In genomic region chr10:100346765-100347567, GRCh38 we compare ENCODE assay signal across 8 cellular contexts. TPM values are rescaled to one million over a fixed set of nuclear protein-coding genes. Genes with fewer than 3 reads are reported as not detected.
DNase-seq lines count a peak whose midpoint lies in the region; ATAC-seq, FAIRE-seq and TF ChIP-seq lines count a peak whose summit lies in the region.

Gene SCD, plus strand, starts transcription at chr10:100347233. Its CDS starts 272 bp downstream, at chr10:100347505.

- H3K9ac ChIP-seq in kidney (ENCODE audit: low read length in 2 of 2) = peak within 1 kb of the TSS; percentile 41 to 51

- peak; percentile 73 for TF ChIP-seq POLR2A in GM19193 (IDR thresholded peaks at IDR 0.05; ENCODE audit: extremely low read depth, insufficient read depth, insufficient read length)

- no peaks in the 10 kb centered on the region for H3K36me3 ChIP-seq in kidney (ENCODE audit: control insufficient read depth in 1 of 2, insufficient read depth in 2 of 2, low read length in 2 of 2)

- H3K27ac ChIP-seq in kidney (ENCODE audit: low read depth in 2 of 2, low read length in 2 of 2) = no peak within 1 kb of the TSS

- no peak for FAIRE-seq in kidney (lab: Jason Lieb, UNC)

- H3K9me3 ChIP-seq in kidney (ENCODE audit: control insufficient read depth in 1 of 2, low read length in 2 of 2) = no peaks in the 10 kb centered on the region

- H3K4me3 ChIP-seq in kidney (ENCODE audit: low read length in 2 of 2) = peak within 1 kb of the TSS; percentile 62 to 67

- peak; percentile 92 for ATAC-seq in HG03432 (IDR thresholded peaks at IDR 0.05; ENCODE audit: unreplicated experiment)

- intact Hi-C loops in kidney (cut with DNase I) = no loop called here

- no peak for TF ChIP-seq CTCF in kidney (IDR thresholded peaks at IDR 0.05; ENCODE audit: borderline replicate concordance, extremely low read depth, insufficient read depth)

- DNase-seq in AG20443 (ENCODE audit: low spot score) = peak; percentile 81
- peak; percentile 96 for DNase-seq in NCI-H460 (ENCODE audit: extremely low read depth, low read depth)
- DNase-seq in activated CD4-positive, CD25-positive, alpha-beta regulatory T cell treated with anti-CD3 and anti-CD28 coated beads, Interleukin-2, amount 50 U/mL, for 72 hours = peak; percentile 76
- peak; percentile 95 for DNase-seq in cerebellar cortex (ENCODE audit: low spot score)
- DNase-seq in kidney = peak; percentile 89
- peak; percentile 39 to 53 for DNase-seq in stimulated activated CD4-positive, alpha-beta T cell treated with anti-CD3 and anti-CD28 coated beads, Interleukin-15, amount 100 ng/mL, for 1 hour (ENCODE audit: low read depth in 1 of 2, low spot score in 1 of 2)

- H3K4me1 ChIP-seq in kidney (ENCODE audit: control insufficient read depth in 1 of 2, insufficient read depth in 1 of 2, low read depth in 1 of 2, low read length in 2 of 2) = peaks cover 0 to 2% of the 10 kb centered on the region in 2 donors

RNA-seq across cellular contexts. Expression of gene SCD, which starts in this region (rescaled TPM):
- total RNA-seq in NCI-H460 (2014; rRNA removed; shearing (Covaris generic)) = 163 and 165 TPM in 2 replicates
- polyA plus RNA-seq in NCI-H460 (2014; cell fraction: nucleus; rRNA removed) = 363 and 475 TPM in 2 replicates
- 8.7 TPM for total RNA-seq in kidney
- polyA plus RNA-seq in kidney (ENCODE audit: insufficient read depth, low read depth, low replicate concordance) = 10.7 TPM

Comparison
In these comparisons a context has a peak if more than half of its experiments do, and no peak if none do; other contexts are left out.
1. RNA of gene SCD (total RNA-seq): 163 to 165 TPM in NCI-H460; 8.7 TPM in kidney (single experiment); every median in the first group is over 10 times any median in the second.
2. DNase-seq: peak in every context shown above with its lines; median percentile 96 in NCI-H460; 95 in cerebellar cortex; 89 in kidney; 81 in AG20443; 76 in activated CD4-positive, CD25-positive, alpha-beta regulatory T cell treated with anti-CD3 and anti-CD28 coated beads, Interleukin-2, amount 50 U/mL, for 72 hours; 46 in stimulated activated CD4-positive, alpha-beta T cell treated with anti-CD3 and anti-CD28 coated beads, Interleukin-15, amount 100 ng/mL, for 1 hour.